1 cellular context compared by ENCODE assay signal in genomic region chr14:60980811-60981625, GRCh38.
A peak's percentile ranks its signal among the peaks of the same experiment; 100 is the strongest.
TF ChIP-seq lines count a peak whose summit lies in the region.

Gene SLC38A6 (plus strand): TSS chr14:60981245. CDS start chr14:60981278, 33 bp downstream.
Gene TRMT5 (minus strand): TSS chr14:60981079. CDS start chr14:60980973, 106 bp downstream.

TF ChIP-seq in HepG2, 621 proteins besides CTCF, POLR2A, EP300 and RAD21 (continued from another document and continues in another):
- peak; percentile 87; the same call in 1 of the 2 replicates for TF ChIP-seq THAP9 (CRISPR knock-in tag; IDR thresholded peaks at IDR 0.05; ENCODE audit: borderline replicate concordance)
- TF ChIP-seq ZFP36L2 (CRISPR knock-in tag; IDR thresholded peaks at IDR 0.05): no peak
- TF ChIP-seq AKAP8 (CRISPR knock-in tag; IDR thresholded peaks at IDR 0.05): peak; percentile 32; the same call in 1 of the 2 replicates
- 0 out of 2 replicates have a peak, but pooled peaks have one; percentile 72 for TF ChIP-seq ZNF251 (CRISPR knock-in tag; IDR thresholded peaks at IDR 0.05)
- TF ChIP-seq ZNF614 (CRISPR knock-in tag; IDR thresholded peaks at IDR 0.05; ENCODE audit: borderline replicate concordance): no peak; the same call in 1 of the 2 replicates
- peak; percentile 62; the same call in 1 of the 2 replicates for TF ChIP-seq ZNF776 (CRISPR knock-in tag; IDR thresholded peaks at IDR 0.05)
- peak; percentile 89; the same call in 1 of the 2 replicates for TF ChIP-seq ZNF292 (CRISPR knock-in tag; IDR thresholded peaks at IDR 0.05; ENCODE audit: borderline replicate concordance, low read depth)
- no peak for TF ChIP-seq ZNF552 (CRISPR knock-in tag; IDR thresholded peaks at IDR 0.05; ENCODE audit: borderline replicate concordance)
- peak; percentile 58; the same call in 1 of the 2 replicates for TF ChIP-seq ZNF558 (CRISPR knock-in tag; IDR thresholded peaks at IDR 0.05; ENCODE audit: borderline replicate concordance)
- TF ChIP-seq ERF (CRISPR knock-in tag; IDR thresholded peaks at IDR 0.05): no peak
- no peak for TF ChIP-seq HMGA1 (CRISPR knock-in tag; conservative IDR thresholded peaks at IDR 0.05)
- peak; percentile 63; the same call in 1 of the 2 replicates for TF ChIP-seq POGK (CRISPR knock-in tag; conservative IDR thresholded peaks at IDR 0.05)
- TF ChIP-seq, protein P1, sequence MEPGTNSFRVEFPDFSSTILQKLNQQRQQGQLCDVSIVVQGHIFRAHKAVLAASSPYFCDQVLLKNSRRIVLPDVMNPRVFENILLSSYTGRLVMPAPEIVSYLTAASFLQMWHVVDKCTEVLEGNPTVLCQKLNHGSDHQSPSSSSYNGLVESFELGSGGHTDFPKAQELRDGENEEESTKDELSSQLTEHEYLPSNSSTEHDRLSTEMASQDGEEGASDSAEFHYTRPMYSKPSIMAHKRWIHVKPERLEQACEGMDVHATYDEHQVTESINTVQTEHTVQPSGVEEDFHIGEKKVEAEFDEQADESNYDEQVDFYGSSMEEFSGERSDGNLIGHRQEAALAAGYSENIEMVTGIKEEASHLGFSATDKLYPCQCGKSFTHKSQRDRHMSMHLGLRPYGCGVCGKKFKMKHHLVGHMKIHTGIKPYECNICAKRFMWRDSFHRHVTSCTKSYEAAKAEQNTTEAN (CRISPR knock-in tag; conservative IDR thresholded peaks at IDR 0.05): no peak
- no peak for TF ChIP-seq ZNF281 (CRISPR knock-in tag; IDR thresholded peaks at IDR 0.05; ENCODE audit: borderline replicate concordance)
- no peak for TF ChIP-seq PHF5A (CRISPR knock-in tag; IDR thresholded peaks at IDR 0.05; ENCODE audit: low read depth, unreplicated experiment)
- TF ChIP-seq SMARCE1 (IDR thresholded peaks at IDR 0.05; ENCODE audit: borderline replicate concordance): no peak
- TF ChIP-seq YY1 (IDR thresholded peaks at IDR 0.05; ENCODE audit: insufficient read depth, insufficient replicate concordance, low read depth, low read length): no peak
- no peak; the same call in 1 of the 2 replicates for TF ChIP-seq ZNF260 (CRISPR knock-in tag; IDR thresholded peaks at IDR 0.05; ENCODE audit: borderline replicate concordance, low read depth)
- TF ChIP-seq MIER2 (CRISPR knock-in tag; IDR thresholded peaks at IDR 0.05): peak; percentile 65; the same call in 1 of the 2 replicates
- TF ChIP-seq ZNF253 (CRISPR knock-in tag; IDR thresholded peaks at IDR 0.05; ENCODE audit: borderline replicate concordance): no peak
- peak; percentile 56 for TF ChIP-seq ZNF607 (CRISPR knock-in tag; IDR thresholded peaks at IDR 0.05; ENCODE audit: borderline replicate concordance)
- TF ChIP-seq, protein P2, sequence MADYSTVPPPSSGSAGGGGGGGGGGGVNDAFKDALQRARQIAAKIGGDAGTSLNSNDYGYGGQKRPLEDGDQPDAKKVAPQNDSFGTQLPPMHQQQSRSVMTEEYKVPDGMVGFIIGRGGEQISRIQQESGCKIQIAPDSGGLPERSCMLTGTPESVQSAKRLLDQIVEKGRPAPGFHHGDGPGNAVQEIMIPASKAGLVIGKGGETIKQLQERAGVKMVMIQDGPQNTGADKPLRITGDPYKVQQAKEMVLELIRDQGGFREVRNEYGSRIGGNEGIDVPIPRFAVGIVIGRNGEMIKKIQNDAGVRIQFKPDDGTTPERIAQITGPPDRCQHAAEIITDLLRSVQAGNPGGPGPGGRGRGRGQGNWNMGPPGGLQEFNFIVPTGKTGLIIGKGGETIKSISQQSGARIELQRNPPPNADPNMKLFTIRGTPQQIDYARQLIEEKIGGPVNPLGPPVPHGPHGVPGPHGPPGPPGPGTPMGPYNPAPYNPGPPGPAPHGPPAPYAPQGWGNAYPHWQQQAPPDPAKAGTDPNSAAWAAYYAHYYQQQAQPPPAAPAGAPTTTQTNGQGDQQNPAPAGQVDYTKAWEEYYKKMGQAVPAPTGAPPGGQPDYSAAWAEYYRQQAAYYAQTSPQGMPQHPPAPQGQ (CRISPR knock-in tag; IDR thresholded peaks at IDR 0.05; ENCODE audit: borderline replicate concordance): no peak
- TF ChIP-seq ZNF619 (CRISPR knock-in tag; IDR thresholded peaks at IDR 0.05): 0 out of 2 replicates have a peak, but pooled peaks have one; percentile 63
- no peak for TF ChIP-seq ZNF841 (CRISPR knock-in tag; IDR thresholded peaks at IDR 0.05; ENCODE audit: borderline replicate concordance)
- no peak for TF ChIP-seq ZFP82 (CRISPR knock-in tag; IDR thresholded peaks at IDR 0.05; ENCODE audit: borderline replicate concordance)
- peak; percentile 76; the same call in 1 of the 2 replicates for TF ChIP-seq ZBTB20 (CRISPR knock-in tag; IDR thresholded peaks at IDR 0.05; ENCODE audit: borderline replicate concordance, low read depth)
- TF ChIP-seq ZSCAN31 (CRISPR knock-in tag; IDR thresholded peaks at IDR 0.05; ENCODE audit: low read depth): peak; percentile 85
- TF ChIP-seq HOXA9 (CRISPR knock-in tag; IDR thresholded peaks at IDR 0.05; ENCODE audit: borderline replicate concordance): 0 out of 2 replicates have a peak, but pooled peaks have one; percentile 33
- TF ChIP-seq ZNF660 (CRISPR knock-in tag; IDR thresholded peaks at IDR 0.05; ENCODE audit: borderline replicate concordance, low read depth): no peak
- TF ChIP-seq ZNF235 (CRISPR knock-in tag; IDR thresholded peaks at IDR 0.05; ENCODE audit: borderline replicate concordance): no peak
- peak; percentile 79 for TF ChIP-seq BORCS8-MEF2B (CRISPR knock-in tag; IDR thresholded peaks at IDR 0.05)
- TF ChIP-seq ZSCAN20 (CRISPR knock-in tag; IDR thresholded peaks at IDR 0.05; ENCODE audit: borderline replicate concordance): no peak
- peak; percentile 44; the same call in 1 of the 2 replicates for TF ChIP-seq NCOA2 (CRISPR knock-in tag; IDR thresholded peaks at IDR 0.05)
- TF ChIP-seq THAP11 (CRISPR knock-in tag; IDR thresholded peaks at IDR 0.05): peak; percentile 93
- no peak for TF ChIP-seq TRIM24 (CRISPR knock-in tag; IDR thresholded peaks at IDR 0.05)
- no peak for TF ChIP-seq ZNF121 (CRISPR knock-in tag; IDR thresholded peaks at IDR 0.05)
- TF ChIP-seq ZNF484 (CRISPR knock-in tag; IDR thresholded peaks at IDR 0.05; ENCODE audit: borderline replicate concordance, low read depth): no peak
- TF ChIP-seq, protein P3, sequence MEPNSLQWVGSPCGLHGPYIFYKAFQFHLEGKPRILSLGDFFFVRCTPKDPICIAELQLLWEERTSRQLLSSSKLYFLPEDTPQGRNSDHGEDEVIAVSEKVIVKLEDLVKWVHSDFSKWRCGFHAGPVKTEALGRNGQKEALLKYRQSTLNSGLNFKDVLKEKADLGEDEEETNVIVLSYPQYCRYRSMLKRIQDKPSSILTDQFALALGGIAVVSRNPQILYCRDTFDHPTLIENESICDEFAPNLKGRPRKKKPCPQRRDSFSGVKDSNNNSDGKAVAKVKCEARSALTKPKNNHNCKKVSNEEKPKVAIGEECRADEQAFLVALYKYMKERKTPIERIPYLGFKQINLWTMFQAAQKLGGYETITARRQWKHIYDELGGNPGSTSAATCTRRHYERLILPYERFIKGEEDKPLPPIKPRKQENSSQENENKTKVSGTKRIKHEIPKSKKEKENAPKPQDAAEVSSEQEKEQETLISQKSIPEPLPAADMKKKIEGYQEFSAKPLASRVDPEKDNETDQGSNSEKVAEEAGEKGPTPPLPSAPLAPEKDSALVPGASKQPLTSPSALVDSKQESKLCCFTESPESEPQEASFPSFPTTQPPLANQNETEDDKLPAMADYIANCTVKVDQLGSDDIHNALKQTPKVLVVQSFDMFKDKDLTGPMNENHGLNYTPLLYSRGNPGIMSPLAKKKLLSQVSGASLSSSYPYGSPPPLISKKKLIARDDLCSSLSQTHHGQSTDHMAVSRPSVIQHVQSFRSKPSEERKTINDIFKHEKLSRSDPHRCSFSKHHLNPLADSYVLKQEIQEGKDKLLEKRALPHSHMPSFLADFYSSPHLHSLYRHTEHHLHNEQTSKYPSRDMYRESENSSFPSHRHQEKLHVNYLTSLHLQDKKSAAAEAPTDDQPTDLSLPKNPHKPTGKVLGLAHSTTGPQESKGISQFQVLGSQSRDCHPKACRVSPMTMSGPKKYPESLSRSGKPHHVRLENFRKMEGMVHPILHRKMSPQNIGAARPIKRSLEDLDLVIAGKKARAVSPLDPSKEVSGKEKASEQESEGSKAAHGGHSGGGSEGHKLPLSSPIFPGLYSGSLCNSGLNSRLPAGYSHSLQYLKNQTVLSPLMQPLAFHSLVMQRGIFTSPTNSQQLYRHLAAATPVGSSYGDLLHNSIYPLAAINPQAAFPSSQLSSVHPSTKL (CRISPR knock-in tag; IDR thresholded peaks at IDR 0.05): peak; percentile 67
- TF ChIP-seq GTF2F1 (IDR thresholded peaks at IDR 0.05; ENCODE audit: low read length): no peak
- peak; percentile 94 for TF ChIP-seq SPEN (CRISPR knock-in tag; IDR thresholded peaks at IDR 0.05; ENCODE audit: low read depth)
- peak; percentile 96 for TF ChIP-seq SIN3A (IDR thresholded peaks at IDR 0.05; ENCODE audit: borderline replicate concordance, low read depth, low read length)
- TF ChIP-seq, protein P4, sequence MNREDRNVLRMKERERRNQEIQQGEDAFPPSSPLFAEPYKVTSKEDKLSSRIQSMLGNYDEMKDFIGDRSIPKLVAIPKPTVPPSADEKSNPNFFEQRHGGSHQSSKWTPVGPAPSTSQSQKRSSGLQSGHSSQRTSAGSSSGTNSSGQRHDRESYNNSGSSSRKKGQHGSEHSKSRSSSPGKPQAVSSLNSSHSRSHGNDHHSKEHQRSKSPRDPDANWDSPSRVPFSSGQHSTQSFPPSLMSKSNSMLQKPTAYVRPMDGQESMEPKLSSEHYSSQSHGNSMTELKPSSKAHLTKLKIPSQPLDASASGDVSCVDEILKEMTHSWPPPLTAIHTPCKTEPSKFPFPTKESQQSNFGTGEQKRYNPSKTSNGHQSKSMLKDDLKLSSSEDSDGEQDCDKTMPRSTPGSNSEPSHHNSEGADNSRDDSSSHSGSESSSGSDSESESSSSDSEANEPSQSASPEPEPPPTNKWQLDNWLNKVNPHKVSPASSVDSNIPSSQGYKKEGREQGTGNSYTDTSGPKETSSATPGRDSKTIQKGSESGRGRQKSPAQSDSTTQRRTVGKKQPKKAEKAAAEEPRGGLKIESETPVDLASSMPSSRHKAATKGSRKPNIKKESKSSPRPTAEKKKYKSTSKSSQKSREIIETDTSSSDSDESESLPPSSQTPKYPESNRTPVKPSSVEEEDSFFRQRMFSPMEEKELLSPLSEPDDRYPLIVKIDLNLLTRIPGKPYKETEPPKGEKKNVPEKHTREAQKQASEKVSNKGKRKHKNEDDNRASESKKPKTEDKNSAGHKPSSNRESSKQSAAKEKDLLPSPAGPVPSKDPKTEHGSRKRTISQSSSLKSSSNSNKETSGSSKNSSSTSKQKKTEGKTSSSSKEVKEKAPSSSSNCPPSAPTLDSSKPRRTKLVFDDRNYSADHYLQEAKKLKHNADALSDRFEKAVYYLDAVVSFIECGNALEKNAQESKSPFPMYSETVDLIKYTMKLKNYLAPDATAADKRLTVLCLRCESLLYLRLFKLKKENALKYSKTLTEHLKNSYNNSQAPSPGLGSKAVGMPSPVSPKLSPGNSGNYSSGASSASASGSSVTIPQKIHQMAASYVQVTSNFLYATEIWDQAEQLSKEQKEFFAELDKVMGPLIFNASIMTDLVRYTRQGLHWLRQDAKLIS (CRISPR knock-in tag; IDR thresholded peaks at IDR 0.05): no peak
- TF ChIP-seq GABPB1 (CRISPR knock-in tag; IDR thresholded peaks at IDR 0.05): peak; percentile 91
